ENCODE assay signal across 26 cellular contexts in the genomic region with DNA sequence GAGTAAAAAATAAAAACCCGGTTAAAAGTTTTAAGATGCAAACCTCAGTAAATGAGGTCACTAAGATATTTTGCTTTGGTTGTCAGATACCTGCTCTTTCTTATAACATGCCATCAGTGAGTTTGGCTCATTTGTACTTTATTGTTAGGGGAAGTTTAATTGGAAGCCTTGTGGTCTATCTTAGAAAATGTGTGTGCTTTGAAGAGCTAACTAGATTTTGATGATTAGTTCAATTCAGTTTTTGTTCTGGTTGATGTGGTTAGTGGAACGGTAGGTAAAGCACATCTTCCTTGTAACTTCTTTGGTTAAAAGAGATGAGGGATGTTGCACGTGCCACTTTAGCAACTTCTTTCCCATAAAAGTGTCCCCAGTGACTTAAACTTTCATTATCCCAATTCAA.
A peak's percentile ranks its signal among the peaks of the same experiment; 100 is the strongest.
DNase-seq lines count a peak whose midpoint lies in the region; ATAC-seq and TF ChIP-seq lines count a peak whose summit lies in the region.
"Had no signal": no experiment of that assay in that cellular context is flagged by ENCODE, and none has a peak within 500 bp of the region (broad histone marks: within the 10 kb centered on the region; RNA-seq: fewer than 3 reads in every experiment).

No MANE protein-coding gene starts in this region.

- CTCF ChIA-PET in activated CD4-positive, alpha-beta memory T cell treated with anti-CD3 and anti-CD28 coated beads, Interleukin-2, amount 10 ng/mL, durations not matched to agents 7 days and 5 days (lab: Charles Lee): interaction anchor here (0.9 to 1.9 kb wide), 4 partner anchors 8 to 80 kb away, joined by 3 to 12 read pairs (median 4); no protein-coding TSS in a partner anchor
- CTCF ChIA-PET in activated CD4-positive, alpha-beta memory T cell treated with anti-CD3 and anti-CD28 coated beads for 36 hours (lab: Charles Lee): no interaction called here
- CTCF ChIA-PET in naive thymus-derived CD4-positive, alpha-beta T cell (lab: Charles Lee): no interaction called here

- H3K27me3 ChIP-seq in DND-41 (ENCODE audit: insufficient read depth, low read length, poor library complexity): no peaks in the 10 kb centered on the region
- H3K27me3 ChIP-seq in naive thymus-derived CD4-positive, alpha-beta T cell (ENCODE audit: control insufficient read depth in 2 of 2, insufficient read depth in 2 of 2, low read length in 2 of 2): no peaks in the 10 kb centered on the region
- H3K27me3 ChIP-seq: SJSA1 had no signal

- no peak for TF ChIP-seq CTCF in DND-41 (IDR thresholded peaks at IDR 0.05; ENCODE audit: borderline replicate concordance, extremely low read depth, low read length, poor library complexity, severe bottlenecking)

- intact Hi-C loops in activated CD4-positive, alpha-beta memory T cell treated with anti-CD3 and anti-CD28 coated beads for 36 hours (cut with micrococcal nuclease): loop anchor here (5.0 kb wide), 1 partner anchor 61 kb away; no protein-coding TSS in a partner anchor
- intact Hi-C loops in naive thymus-derived CD4-positive, alpha-beta T cell (cut with micrococcal nuclease): no loop called here

- no peak overlapping the region for H3K4me3 Mint-ChIP-seq in activated CD4-positive, alpha-beta memory T cell treated with anti-CD3 and anti-CD28 coated beads, Interleukin-2, amount 10 ng/mL, durations not matched to agents 7 days and 5 days
- no peak overlapping the region for H3K4me3 Mint-ChIP-seq in activated CD4-positive, alpha-beta memory T cell treated with anti-CD3 and anti-CD28 coated beads for 36 hours
- H3K4me3 Mint-ChIP-seq in activated T-helper 17 cell treated with anti-CD3 and anti-CD28 coated beads, Interleukin-2, amount 50 U/mL, for 72 hours: peak overlapping the region; percentile 73
- H3K4me3 Mint-ChIP-seq in naive thymus-derived CD4-positive, alpha-beta T cell: peak overlapping the region in 5 of 10 donors; percentile 26 to 53 (median 46)
- H3K4me3 Mint-ChIP-seq: CD14-positive monocyte had no signal

- no peak overlapping the region for H2AFZ ChIP-seq in DND-41 (ENCODE audit: low read depth, low read length)

- H3K4me1 Mint-ChIP-seq in activated CD4-positive, alpha-beta memory T cell treated with anti-CD3 and anti-CD28 coated beads, Interleukin-2, amount 10 ng/mL, durations not matched to agents 7 days and 5 days: peaks cover 56% of the 10 kb centered on the region
- peaks cover 48% of the 10 kb centered on the region for H3K4me1 Mint-ChIP-seq in activated CD4-positive, alpha-beta memory T cell treated with anti-CD3 and anti-CD28 coated beads for 36 hours (ENCODE audit: low read depth)
- peaks cover 40% of the 10 kb centered on the region for H3K4me1 Mint-ChIP-seq in activated T-helper 17 cell treated with anti-CD3 and anti-CD28 coated beads, Interleukin-2, amount 50 U/mL, for 72 hours
- H3K4me1 Mint-ChIP-seq in naive thymus-derived CD4-positive, alpha-beta T cell: peaks cover 0 to 26% (median 18%) of the 10 kb centered on the region in 7 donors
- H3K4me1 Mint-ChIP-seq: B cell had no signal

- no peak overlapping the region for H3K27ac ChIP-seq in DND-41 (ENCODE audit: low read length)
- no peak overlapping the region for H3K27ac ChIP-seq in naive thymus-derived CD4-positive, alpha-beta T cell (ENCODE audit: low read depth, low read length)
- H3K27ac ChIP-seq: SJSA1 had no signal

- H3K4me3 ChIP-seq in DND-41 (ENCODE audit: low read depth in 1 of 2, low read length in 2 of 2): no peak overlapping the region
- no peak overlapping the region for H3K4me3 ChIP-seq in naive thymus-derived CD4-positive, alpha-beta T cell (ENCODE audit: low read length)
- H3K4me3 ChIP-seq: K562, SJSA1 had no signal

- POLR2A ChIA-PET in activated CD4-positive, alpha-beta memory T cell treated with anti-CD3 and anti-CD28 coated beads, Interleukin-2, amount 10 ng/mL, durations not matched to agents 7 days and 5 days (lab: Charles Lee): interaction anchor here (0.7 to 6.4 kb wide), 5 partner anchors 9 to 183 kb away, joined by 3 to 75 read pairs (median 26); no protein-coding TSS in a partner anchor
- POLR2A ChIA-PET in activated CD4-positive, alpha-beta memory T cell treated with anti-CD3 and anti-CD28 coated beads for 36 hours (lab: Charles Lee): interaction anchor here (1.0 to 1.3 kb wide), 2 partner anchors 8 to 14 kb away, joined by 3 to 4 read pairs; no protein-coding TSS in a partner anchor
- POLR2A ChIA-PET in naive thymus-derived CD4-positive, alpha-beta T cell (lab: Charles Lee): no interaction called here

- no peak for DNase-seq in activated CD4-positive, alpha-beta memory T cell treated with anti-CD3 and anti-CD28 coated beads, Interleukin-2, amount 10 ng/mL, durations not matched to agents 7 days and 5 days
- DNase-seq in activated CD4-positive, alpha-beta memory T cell treated with anti-CD3 and anti-CD28 coated beads for 36 hours: no peak
- DNase-seq in DND-41: no peak
- DNase-seq in naive thymus-derived CD4-positive, alpha-beta T cell: peak in 3 of 9 donors; percentile 2 to 29 (median 7)
- no peak for DNase-seq in activated CD4-positive, CD25-positive, alpha-beta regulatory T cell (lab: John Stamatoyannopoulos, UW)
- DNase-seq in AML-193 (lab: John Stamatoyannopoulos, UW): no peak
- DNase-seq: Caco-2, DMS 273 treated with DMSO at 0.1 percent for 48 hours, DMS79 treated with DMSO at 0.1 percent for 48 hours, H7, MM.1S, NCI-H1092, NCI-H146, NCI-H2029 treated with DMSO at 0.1 percent for 48 hours, NCI-H2171, NCI-H345, NCI-H524 treated with DMSO at 0.1 percent for 48 hours, NCI-H82, OCI-M1 had no signal

- H3K27ac Mint-ChIP-seq in activated CD4-positive, alpha-beta memory T cell treated with anti-CD3 and anti-CD28 coated beads, Interleukin-2, amount 10 ng/mL, durations not matched to agents 7 days and 5 days: peak overlapping the region; percentile 83
- no peak overlapping the region for H3K27ac Mint-ChIP-seq in activated CD4-positive, alpha-beta memory T cell treated with anti-CD3 and anti-CD28 coated beads for 36 hours
- H3K27ac Mint-ChIP-seq in activated T-helper 17 cell treated with anti-CD3 and anti-CD28 coated beads, Interleukin-2, amount 50 U/mL, for 72 hours: peak overlapping the region; percentile 46
- H3K27ac Mint-ChIP-seq in naive thymus-derived CD4-positive, alpha-beta T cell: peak overlapping the region in 1 of 9 donors; percentile 63
- H3K27ac Mint-ChIP-seq: B cell, CD14-positive monocyte had no signal

- H3K36me3 Mint-ChIP-seq in activated CD4-positive, alpha-beta memory T cell treated with anti-CD3 and anti-CD28 coated beads, Interleukin-2, amount 10 ng/mL, durations not matched to agents 7 days and 5 days (ENCODE audit: low read depth): peaks cover 30% of the 10 kb centered on the region
- no peaks in the 10 kb centered on the region for H3K36me3 Mint-ChIP-seq in activated CD4-positive, alpha-beta memory T cell treated with anti-CD3 and anti-CD28 coated beads for 36 hours
- H3K36me3 Mint-ChIP-seq in activated T-helper 17 cell treated with anti-CD3 and anti-CD28 coated beads, Interleukin-2, amount 50 U/mL, for 72 hours (ENCODE audit: low read depth): peaks cover 55% of the 10 kb centered on the region
- H3K36me3 Mint-ChIP-seq in naive thymus-derived CD4-positive, alpha-beta T cell: peaks cover 0 to 1% (median 0%) of the 10 kb centered on the region in 5 donors
- H3K36me3 Mint-ChIP-seq: CD14-positive monocyte had no signal

- H4K20me1 ChIP-seq in DND-41 (ENCODE audit: insufficient read depth, low read length): no peaks in the 10 kb centered on the region; the same call in 1 of the 2 replicates

- H3K36me3 ChIP-seq in DND-41 (ENCODE audit: insufficient read depth, low read length): peaks cover 99% of the 10 kb centered on the region
- no peaks in the 10 kb centered on the region for H3K36me3 ChIP-seq in naive thymus-derived CD4-positive, alpha-beta T cell (ENCODE audit: control insufficient read depth in 2 of 3, insufficient read depth in 3 of 3, low read length in 3 of 3)
- H3K36me3 ChIP-seq: SJSA1 had no signal

- H3K9ac ChIP-seq in DND-41 (ENCODE audit: low read depth, low read length): no peak overlapping the region

- H3K27me3 Mint-ChIP-seq in activated CD4-positive, alpha-beta memory T cell treated with anti-CD3 and anti-CD28 coated beads, Interleukin-2, amount 10 ng/mL, durations not matched to agents 7 days and 5 days: no peaks in the 10 kb centered on the region
- H3K27me3 Mint-ChIP-seq in activated CD4-positive, alpha-beta memory T cell treated with anti-CD3 and anti-CD28 coated beads for 36 hours: no peaks in the 10 kb centered on the region
- H3K27me3 Mint-ChIP-seq in activated T-helper 17 cell treated with anti-CD3 and anti-CD28 coated beads, Interleukin-2, amount 50 U/mL, for 72 hours: no peaks in the 10 kb centered on the region
- peaks cover 0 to 28% (median 0%) of the 10 kb centered on the region in 5 donors for H3K27me3 Mint-ChIP-seq in naive thymus-derived CD4-positive, alpha-beta T cell
- H3K27me3 Mint-ChIP-seq: B cell had no signal

- ATAC-seq in DND-41 (ENCODE audit: insufficient read depth, low read depth) (peak; percentile 59; the same call in 2 of the 3 replicates), HG02884 (IDR thresholded peaks at IDR 0.05; ENCODE audit: unreplicated experiment) (no peak)
- no peak for ATAC-seq in activated T-helper 17 cell treated with anti-CD3 and anti-CD28 coated beads, Interleukin-2, amount 50 U/mL, for 72 hours (replicated peaks)
- ATAC-seq in naive thymus-derived CD4-positive, alpha-beta T cell: peak; percentile 45
- ATAC-seq: K562, Right ventricle myocardium inferior had no signal

- no peak overlapping the region for H3K4me2 ChIP-seq in DND-41 (ENCODE audit: insufficient read depth, low read length)

- no peaks in the 10 kb centered on the region for H3K79me2 ChIP-seq in DND-41 (ENCODE audit: insufficient read depth, low read length)

- no peaks in the 10 kb centered on the region for H3K4me1 ChIP-seq in DND-41 (ENCODE audit: insufficient read depth, low read length)
- no peaks in the 10 kb centered on the region for H3K4me1 ChIP-seq in naive thymus-derived CD4-positive, alpha-beta T cell (ENCODE audit: control insufficient read depth in 2 of 2, insufficient read depth in 2 of 2, low read length in 2 of 2)
- H3K4me1 ChIP-seq: SJSA1 had no signal

- H3K9me3 ChIP-seq in DND-41 (ENCODE audit: insufficient read depth, low read length, severe bottlenecking): no peaks in the 10 kb centered on the region
- no peaks in the 10 kb centered on the region for H3K9me3 ChIP-seq in naive thymus-derived CD4-positive, alpha-beta T cell (ENCODE audit: control insufficient read depth in 2 of 3, low read length in 3 of 3)
- H3K9me3 ChIP-seq: Caco-2 had no signal

- H3K9me3 Mint-ChIP-seq in activated CD4-positive, alpha-beta memory T cell treated with anti-CD3 and anti-CD28 coated beads, Interleukin-2, amount 10 ng/mL, durations not matched to agents 7 days and 5 days: no peaks in the 10 kb centered on the region
- no peaks in the 10 kb centered on the region for H3K9me3 Mint-ChIP-seq in activated CD4-positive, alpha-beta memory T cell treated with anti-CD3 and anti-CD28 coated beads for 36 hours
- H3K9me3 Mint-ChIP-seq in activated T-helper 17 cell treated with anti-CD3 and anti-CD28 coated beads, Interleukin-2, amount 50 U/mL, for 72 hours: no peaks in the 10 kb centered on the region
- no peaks in the 10 kb centered on the region for H3K9me3 Mint-ChIP-seq in naive thymus-derived CD4-positive, alpha-beta T cell
- H3K9me3 Mint-ChIP-seq: CD14-positive monocyte had no signal

Comparison
In these comparisons a context has a peak if more than half of its experiments do, and no peak if none do; other contexts are left out.
1. ATAC-seq: peak in DND-41 (single experiment) and naive thymus-derived CD4-positive, alpha-beta T cell (single experiment); none in activated T-helper 17 cell treated with anti-CD3 and anti-CD28 coated beads, Interleukin-2, amount 50 U/mL, for 72 hours (single experiment) and HG02884 (single experiment).